Comparison of ENCODE assay signal across 1 cellular context in the genomic region with DNA sequence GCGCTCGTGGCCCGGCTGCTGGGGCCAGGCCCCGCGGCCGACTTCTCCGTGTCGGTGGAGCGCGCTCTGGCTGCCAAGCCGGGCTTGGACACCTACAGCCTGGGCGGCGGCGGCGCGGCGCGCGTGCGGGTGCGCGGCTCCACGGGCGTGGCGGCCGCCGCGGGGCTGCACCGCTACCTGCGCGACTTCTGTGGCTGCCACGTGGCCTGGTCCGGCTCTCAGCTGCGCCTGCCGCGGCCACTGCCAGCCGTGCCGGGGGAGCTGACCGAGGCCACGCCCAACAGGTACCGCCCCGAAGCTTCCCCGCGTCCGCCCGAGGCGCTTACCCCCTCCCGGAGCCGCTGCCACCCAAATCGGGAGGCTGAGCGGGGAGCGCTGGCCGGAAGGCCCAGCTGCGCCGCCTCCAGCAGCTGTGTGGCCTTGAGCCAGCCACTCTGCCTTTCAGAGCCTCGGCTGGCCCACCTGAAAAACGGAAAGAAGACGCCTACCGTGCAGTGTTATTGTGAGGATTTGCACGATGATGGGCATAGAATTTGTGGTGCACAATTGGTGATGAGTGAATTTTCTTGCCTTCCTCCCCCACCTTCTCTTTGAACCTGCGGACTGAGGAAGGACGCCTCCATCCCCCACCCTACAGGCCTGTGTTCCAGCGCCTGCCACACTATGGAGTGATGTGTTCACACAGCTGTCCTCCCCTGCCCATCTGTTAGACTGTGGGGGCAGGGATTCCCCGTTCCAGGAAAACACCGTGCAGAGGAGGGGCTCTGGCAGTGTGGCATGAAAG.
A peak's percentile ranks its signal among the peaks of the same experiment; 100 is the strongest.
TF ChIP-seq lines count a peak whose summit lies in the region.

No MANE protein-coding gene starts in this region.

TF ChIP-seq in HepG2, 621 proteins besides CTCF, POLR2A, EP300 and RAD21 (continued from another document and continues in another):
- TF ChIP-seq, protein P1, sequence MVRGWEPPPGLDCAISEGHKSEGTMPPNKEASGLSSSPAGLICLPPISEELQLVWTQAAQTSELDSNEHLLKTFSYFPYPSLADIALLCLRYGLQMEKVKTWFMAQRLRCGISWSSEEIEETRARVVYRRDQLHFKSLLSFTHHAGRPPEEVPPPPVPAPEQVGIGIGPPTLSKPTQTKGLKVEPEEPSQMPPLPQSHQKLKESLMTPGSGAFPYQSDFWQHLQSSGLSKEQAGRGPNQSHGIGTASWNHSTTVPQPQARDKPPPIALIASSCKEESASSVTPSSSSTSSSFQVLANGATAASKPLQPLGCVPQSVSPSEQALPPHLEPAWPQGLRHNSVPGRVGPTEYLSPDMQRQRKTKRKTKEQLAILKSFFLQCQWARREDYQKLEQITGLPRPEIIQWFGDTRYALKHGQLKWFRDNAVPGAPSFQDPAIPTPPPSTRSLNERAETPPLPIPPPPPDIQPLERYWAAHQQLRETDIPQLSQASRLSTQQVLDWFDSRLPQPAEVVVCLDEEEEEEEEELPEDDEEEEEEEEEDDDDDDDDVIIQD (CRISPR knock-in tag; IDR thresholded peaks at IDR 0.05; ENCODE audit: low read depth): peak; percentile 44; the same call in 1 of the 2 replicates
- peak; percentile 88; the same call in 1 of the 2 replicates for TF ChIP-seq ZNF10 (CRISPR knock-in tag; IDR thresholded peaks at IDR 0.05; ENCODE audit: borderline replicate concordance, low read depth)
- TF ChIP-seq TARDBP (CRISPR knock-in tag; IDR thresholded peaks at IDR 0.05): peak; percentile 64; the same call in 1 of the 2 replicates
- TF ChIP-seq ZBTB21 (CRISPR knock-in tag; IDR thresholded peaks at IDR 0.05): no peak
- peak; percentile 89 for TF ChIP-seq STAT5B (CRISPR knock-in tag; IDR thresholded peaks at IDR 0.05)
- no peak for TF ChIP-seq IKZF1 (IDR thresholded peaks at IDR 0.05)
- TF ChIP-seq, protein P2, sequence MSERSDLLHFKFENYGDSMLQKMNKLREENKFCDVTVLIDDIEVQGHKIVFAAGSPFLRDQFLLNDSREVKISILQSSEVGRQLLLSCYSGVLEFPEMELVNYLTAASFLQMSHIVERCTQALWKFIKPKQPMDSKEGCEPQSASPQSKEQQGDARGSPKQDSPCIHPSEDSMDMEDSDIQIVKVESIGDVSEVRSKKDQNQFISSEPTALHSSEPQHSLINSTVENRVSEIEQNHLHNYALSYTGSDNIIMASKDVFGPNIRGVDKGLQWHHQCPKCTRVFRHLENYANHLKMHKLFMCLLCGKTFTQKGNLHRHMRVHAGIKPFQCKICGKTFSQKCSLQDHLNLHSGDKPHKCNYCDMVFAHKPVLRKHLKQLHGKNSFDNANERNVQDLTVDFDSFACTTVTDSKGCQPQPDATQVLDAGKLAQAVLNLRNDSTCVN (CRISPR knock-in tag; IDR thresholded peaks at IDR 0.05; ENCODE audit: borderline replicate concordance): no peak
- TF ChIP-seq ZNF138 (CRISPR knock-in tag; IDR thresholded peaks at IDR 0.05; ENCODE audit: low read depth): no peak; the same call in 1 of the 2 replicates
- no peak for TF ChIP-seq XBP1 (CRISPR knock-in tag; IDR thresholded peaks at IDR 0.05)
- TF ChIP-seq, protein P3, sequence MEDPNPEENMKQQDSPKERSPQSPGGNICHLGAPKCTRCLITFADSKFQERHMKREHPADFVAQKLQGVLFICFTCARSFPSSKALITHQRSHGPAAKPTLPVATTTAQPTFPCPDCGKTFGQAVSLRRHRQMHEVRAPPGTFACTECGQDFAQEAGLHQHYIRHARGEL (CRISPR knock-in tag; IDR thresholded peaks at IDR 0.05): no peak; the same call in 1 of the 2 replicates
- TF ChIP-seq ZNF317 (CRISPR knock-in tag; IDR thresholded peaks at IDR 0.05): no peak
- no peak for TF ChIP-seq MTF2 (CRISPR knock-in tag; IDR thresholded peaks at IDR 0.05; ENCODE audit: borderline replicate concordance)
- TF ChIP-seq HNF4A (CRISPR knock-in tag; IDR thresholded peaks at IDR 0.05): peak; percentile 59
- peak; percentile 85; the same call in 1 of the 2 replicates for TF ChIP-seq ZNF550 (CRISPR knock-in tag; IDR thresholded peaks at IDR 0.05; ENCODE audit: borderline replicate concordance)
- TF ChIP-seq ZNF432 (CRISPR knock-in tag; IDR thresholded peaks at IDR 0.05; ENCODE audit: borderline replicate concordance): no peak
- TF ChIP-seq, protein P4, sequence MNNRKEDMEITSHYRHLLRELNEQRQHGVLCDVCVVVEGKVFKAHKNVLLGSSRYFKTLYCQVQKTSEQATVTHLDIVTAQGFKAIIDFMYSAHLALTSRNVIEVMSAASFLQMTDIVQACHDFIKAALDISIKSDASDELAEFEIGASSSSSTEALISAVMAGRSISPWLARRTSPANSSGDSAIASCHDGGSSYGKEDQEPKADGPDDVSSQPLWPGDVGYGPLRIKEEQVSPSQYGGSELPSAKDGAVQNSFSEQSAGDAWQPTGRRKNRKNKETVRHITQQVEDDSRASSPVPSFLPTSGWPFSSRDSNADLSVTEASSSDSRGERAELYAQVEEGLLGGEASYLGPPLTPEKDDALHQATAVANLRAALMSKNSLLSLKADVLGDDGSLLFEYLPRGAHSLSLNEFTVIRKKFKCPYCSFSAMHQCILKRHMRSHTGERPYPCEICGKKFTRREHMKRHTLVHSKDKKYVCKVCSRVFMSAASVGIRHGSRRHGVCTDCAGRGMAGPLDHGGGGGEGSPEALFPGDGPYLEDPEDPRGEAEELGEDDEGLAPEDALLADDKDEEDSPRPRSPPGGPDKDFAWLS (CRISPR knock-in tag; IDR thresholded peaks at IDR 0.05; ENCODE audit: borderline replicate concordance): no peak
- peak; percentile 81 for TF ChIP-seq ZNF124 (CRISPR knock-in tag; IDR thresholded peaks at IDR 0.05)
- peak; percentile 70; the same call in 1 of the 2 replicates for TF ChIP-seq HDAC1 (CRISPR knock-in tag; IDR thresholded peaks at IDR 0.05)
- TF ChIP-seq, protein P5, sequence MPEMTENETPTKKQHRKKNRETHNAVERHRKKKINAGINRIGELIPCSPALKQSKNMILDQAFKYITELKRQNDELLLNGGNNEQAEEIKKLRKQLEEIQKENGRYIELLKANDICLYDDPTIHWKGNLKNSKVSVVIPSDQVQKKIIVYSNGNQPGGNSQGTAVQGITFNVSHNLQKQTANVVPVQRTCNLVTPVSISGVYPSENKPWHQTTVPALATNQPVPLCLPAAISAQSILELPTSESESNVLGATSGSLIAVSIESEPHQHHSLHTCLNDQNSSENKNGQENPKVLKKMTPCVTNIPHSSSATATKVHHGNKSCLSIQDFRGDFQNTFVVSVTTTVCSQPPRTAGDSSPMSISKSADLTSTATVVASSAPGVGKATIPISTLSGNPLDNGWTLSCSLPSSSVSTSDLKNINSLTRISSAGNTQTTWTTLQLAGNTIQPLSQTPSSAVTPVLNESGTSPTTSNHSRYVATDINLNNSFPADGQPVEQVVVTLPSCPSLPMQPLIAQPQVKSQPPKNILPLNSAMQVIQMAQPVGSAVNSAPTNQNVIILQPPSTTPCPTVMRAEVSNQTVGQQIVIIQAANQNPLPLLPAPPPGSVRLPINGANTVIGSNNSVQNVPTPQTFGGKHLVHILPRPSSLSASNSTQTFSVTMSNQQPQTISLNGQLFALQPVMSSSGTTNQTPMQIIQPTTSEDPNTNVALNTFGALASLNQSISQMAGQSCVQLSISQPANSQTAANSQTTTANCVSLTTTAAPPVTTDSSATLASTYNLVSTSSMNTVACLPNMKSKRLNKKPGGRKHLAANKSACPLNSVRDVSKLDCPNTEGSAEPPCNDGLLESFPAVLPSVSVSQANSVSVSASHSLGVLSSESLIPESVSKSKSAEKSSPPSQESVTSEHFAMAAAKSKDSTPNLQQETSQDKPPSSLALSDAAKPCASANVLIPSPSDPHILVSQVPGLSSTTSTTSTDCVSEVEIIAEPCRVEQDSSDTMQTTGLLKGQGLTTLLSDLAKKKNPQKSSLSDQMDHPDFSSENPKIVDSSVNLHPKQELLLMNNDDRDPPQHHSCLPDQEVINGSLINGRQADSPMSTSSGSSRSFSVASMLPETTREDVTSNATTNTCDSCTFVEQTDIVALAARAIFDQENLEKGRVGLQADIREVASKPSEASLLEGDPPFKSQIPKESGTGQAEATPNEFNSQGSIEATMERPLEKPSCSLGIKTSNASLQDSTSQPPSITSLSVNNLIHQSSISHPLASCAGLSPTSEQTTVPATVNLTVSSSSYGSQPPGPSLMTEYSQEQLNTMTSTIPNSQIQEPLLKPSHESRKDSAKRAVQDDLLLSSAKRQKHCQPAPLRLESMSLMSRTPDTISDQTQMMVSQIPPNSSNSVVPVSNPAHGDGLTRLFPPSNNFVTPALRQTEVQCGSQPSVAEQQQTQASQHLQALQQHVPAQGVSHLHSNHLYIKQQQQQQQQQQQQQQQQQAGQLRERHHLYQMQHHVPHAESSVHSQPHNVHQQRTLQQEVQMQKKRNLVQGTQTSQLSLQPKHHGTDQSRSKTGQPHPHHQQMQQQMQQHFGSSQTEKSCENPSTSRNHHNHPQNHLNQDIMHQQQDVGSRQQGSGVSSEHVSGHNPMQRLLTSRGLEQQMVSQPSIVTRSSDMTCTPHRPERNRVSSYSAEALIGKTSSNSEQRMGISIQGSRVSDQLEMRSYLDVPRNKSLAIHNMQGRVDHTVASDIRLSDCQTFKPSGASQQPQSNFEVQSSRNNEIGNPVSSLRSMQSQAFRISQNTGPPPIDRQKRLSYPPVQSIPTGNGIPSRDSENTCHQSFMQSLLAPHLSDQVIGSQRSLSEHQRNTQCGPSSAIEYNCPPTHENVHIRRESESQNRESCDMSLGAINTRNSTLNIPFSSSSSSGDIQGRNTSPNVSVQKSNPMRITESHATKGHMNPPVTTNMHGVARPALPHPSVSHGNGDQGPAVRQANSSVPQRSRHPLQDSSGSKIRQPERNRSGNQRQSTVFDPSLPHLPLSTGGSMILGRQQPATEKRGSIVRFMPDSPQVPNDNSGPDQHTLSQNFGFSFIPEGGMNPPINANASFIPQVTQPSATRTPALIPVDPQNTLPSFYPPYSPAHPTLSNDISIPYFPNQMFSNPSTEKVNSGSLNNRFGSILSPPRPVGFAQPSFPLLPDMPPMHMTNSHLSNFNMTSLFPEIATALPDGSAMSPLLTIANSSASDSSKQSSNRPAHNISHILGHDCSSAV (CRISPR knock-in tag; IDR thresholded peaks at IDR 0.05; ENCODE audit: borderline replicate concordance): 0 out of 2 replicates have a peak, but pooled peaks have one; percentile 77
- TF ChIP-seq REL (CRISPR knock-in tag; conservative IDR thresholded peaks at IDR 0.05): peak; percentile 69
- TF ChIP-seq KMT2B (CRISPR knock-in tag; IDR thresholded peaks at IDR 0.05): no peak
- TF ChIP-seq GATA4 (IDR thresholded peaks at IDR 0.05; ENCODE audit: borderline replicate concordance, low read depth): peak; percentile 49; the same call in 1 of the 2 replicates
- TF ChIP-seq, protein P6, sequence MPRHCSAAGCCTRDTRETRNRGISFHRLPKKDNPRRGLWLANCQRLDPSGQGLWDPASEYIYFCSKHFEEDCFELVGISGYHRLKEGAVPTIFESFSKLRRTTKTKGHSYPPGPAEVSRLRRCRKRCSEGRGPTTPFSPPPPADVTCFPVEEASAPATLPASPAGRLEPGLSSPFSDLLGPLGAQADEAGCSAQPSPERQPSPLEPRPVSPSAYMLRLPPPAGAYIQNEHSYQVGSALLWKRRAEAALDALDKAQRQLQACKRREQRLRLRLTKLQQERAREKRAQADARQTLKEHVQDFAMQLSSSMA (CRISPR knock-in tag; IDR thresholded peaks at IDR 0.05): peak; percentile 50; the same call in 1 of the 2 replicates
- no peak; the same call in 1 of the 2 replicates for TF ChIP-seq KLF13 (CRISPR knock-in tag; IDR thresholded peaks at IDR 0.05)
- peak; percentile 60; the same call in 1 of the 2 replicates for TF ChIP-seq BCL6 (CRISPR knock-in tag; IDR thresholded peaks at IDR 0.05)
- TF ChIP-seq ZNF441 (CRISPR knock-in tag; IDR thresholded peaks at IDR 0.05; ENCODE audit: borderline replicate concordance): peak; percentile 82; the same call in 1 of the 2 replicates
- TF ChIP-seq KLF12 (CRISPR knock-in tag; IDR thresholded peaks at IDR 0.05; ENCODE audit: borderline replicate concordance): 0 out of 2 replicates have a peak, but pooled peaks have one; percentile 31
- peak; percentile 65; the same call in 1 of the 2 replicates for TF ChIP-seq ZNF556 (CRISPR knock-in tag; IDR thresholded peaks at IDR 0.05; ENCODE audit: borderline replicate concordance)
- TF ChIP-seq TCF12 (IDR thresholded peaks at IDR 0.05): no peak
- TF ChIP-seq TCF12 (CRISPR knock-in tag; IDR thresholded peaks at IDR 0.05): no peak
- TF ChIP-seq ZNF207 (IDR thresholded peaks at IDR 0.05; ENCODE audit: borderline replicate concordance): no peak
- TF ChIP-seq, protein P7, sequence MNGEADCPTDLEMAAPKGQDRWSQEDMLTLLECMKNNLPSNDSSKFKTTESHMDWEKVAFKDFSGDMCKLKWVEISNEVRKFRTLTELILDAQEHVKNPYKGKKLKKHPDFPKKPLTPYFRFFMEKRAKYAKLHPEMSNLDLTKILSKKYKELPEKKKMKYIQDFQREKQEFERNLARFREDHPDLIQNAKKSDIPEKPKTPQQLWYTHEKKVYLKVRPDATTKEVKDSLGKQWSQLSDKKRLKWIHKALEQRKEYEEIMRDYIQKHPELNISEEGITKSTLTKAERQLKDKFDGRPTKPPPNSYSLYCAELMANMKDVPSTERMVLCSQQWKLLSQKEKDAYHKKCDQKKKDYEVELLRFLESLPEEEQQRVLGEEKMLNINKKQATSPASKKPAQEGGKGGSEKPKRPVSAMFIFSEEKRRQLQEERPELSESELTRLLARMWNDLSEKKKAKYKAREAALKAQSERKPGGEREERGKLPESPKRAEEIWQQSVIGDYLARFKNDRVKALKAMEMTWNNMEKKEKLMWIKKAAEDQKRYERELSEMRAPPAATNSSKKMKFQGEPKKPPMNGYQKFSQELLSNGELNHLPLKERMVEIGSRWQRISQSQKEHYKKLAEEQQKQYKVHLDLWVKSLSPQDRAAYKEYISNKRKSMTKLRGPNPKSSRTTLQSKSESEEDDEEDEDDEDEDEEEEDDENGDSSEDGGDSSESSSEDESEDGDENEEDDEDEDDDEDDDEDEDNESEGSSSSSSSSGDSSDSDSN (CRISPR knock-in tag; IDR thresholded peaks at IDR 0.05): peak; percentile 97
- TF ChIP-seq IKZF4 (CRISPR knock-in tag; IDR thresholded peaks at IDR 0.05; ENCODE audit: borderline replicate concordance, low read depth, not compliant biosample characterization): peak; percentile 29
- no peak; the same call in 1 of the 2 replicates for TF ChIP-seq ZNF749 (CRISPR knock-in tag; IDR thresholded peaks at IDR 0.05; ENCODE audit: borderline replicate concordance)
- TF ChIP-seq ZNF225 (CRISPR knock-in tag; IDR thresholded peaks at IDR 0.05): no peak
- no peak for TF ChIP-seq ZNF781 (CRISPR knock-in tag; IDR thresholded peaks at IDR 0.05; ENCODE audit: borderline replicate concordance, not compliant biosample characterization)
- no peak for TF ChIP-seq ZNF780A (CRISPR knock-in tag; IDR thresholded peaks at IDR 0.05)
- peak; percentile 85; the same call in 1 of the 2 replicates for TF ChIP-seq CBFB (CRISPR knock-in tag; IDR thresholded peaks at IDR 0.05)
- TF ChIP-seq, protein P8, sequence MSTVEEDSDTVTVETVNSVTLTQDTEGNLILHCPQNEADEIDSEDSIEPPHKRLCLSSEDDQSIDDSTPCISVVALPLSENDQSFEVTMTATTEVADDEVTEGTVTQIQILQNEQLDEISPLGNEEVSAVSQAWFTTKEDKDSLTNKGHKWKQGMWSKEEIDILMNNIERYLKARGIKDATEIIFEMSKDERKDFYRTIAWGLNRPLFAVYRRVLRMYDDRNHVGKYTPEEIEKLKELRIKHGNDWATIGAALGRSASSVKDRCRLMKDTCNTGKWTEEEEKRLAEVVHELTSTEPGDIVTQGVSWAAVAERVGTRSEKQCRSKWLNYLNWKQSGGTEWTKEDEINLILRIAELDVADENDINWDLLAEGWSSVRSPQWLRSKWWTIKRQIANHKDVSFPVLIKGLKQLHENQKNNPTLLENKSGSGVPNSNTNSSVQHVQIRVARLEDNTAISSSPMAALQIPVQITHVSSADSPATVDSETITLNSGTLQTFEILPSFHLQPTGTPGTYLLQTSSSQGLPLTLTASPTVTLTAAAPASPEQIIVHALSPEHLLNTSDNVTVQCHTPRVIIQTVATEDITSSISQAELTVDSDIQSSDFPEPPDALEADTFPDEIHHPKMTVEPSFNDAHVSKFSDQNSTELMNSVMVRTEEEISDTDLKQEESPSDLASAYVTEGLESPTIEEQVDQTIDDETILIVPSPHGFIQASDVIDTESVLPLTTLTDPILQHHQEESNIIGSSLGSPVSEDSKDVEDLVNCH (CRISPR knock-in tag; IDR thresholded peaks at IDR 0.05): no peak
